In the genomic region with DNA sequence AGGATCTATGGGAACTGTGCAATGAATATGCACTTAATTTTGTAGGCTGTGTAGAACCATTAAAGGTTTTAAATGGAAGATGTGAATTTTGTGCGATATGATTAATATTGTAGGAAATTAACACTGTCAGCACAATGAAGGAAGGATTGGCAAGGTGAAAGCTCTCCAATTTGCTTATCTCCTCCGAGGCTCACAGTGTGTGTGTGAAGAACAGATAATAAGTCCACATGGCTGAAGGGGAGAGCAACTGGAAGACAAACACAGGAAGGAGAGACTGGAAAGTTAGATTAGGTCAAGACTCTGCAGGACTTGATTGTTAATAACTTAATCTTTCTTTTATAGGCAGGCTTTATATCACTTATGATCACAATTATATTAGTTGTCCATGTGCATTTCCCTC, we compare ENCODE assay signal across 21 cellular contexts.
"Had no signal": no experiment of that assay in that cellular context is flagged by ENCODE, and none has a peak within 500 bp of the region (broad histone marks: within the 10 kb centered on the region; RNA-seq: fewer than 3 reads in every experiment).

No MANE protein-coding gene starts in this region.

- H3K27ac ChIP-seq: hepatocyte, lower lobe of right lung, thoracic aorta, upper lobe of left lung, WERI-Rb-1 had no signal

- DNase-seq: activated CD4-positive, alpha-beta T cell treated with anti-CD3 and anti-CD28 coated beads, Interleukin-2, amount 50 U/mL, for 1 hour; activated CD4-positive, CD25-positive, alpha-beta regulatory T cell treated with anti-CD3 and anti-CD28 coated beads, Interleukin-2, amount 50 U/mL, for 72 hours; activated CD8-positive, alpha-beta T cell treated with anti-CD3 and anti-CD28 coated beads, Interleukin-2, amount 10 ng/mL, durations not matched to agents 7 days and 5 days; activated gamma-delta T cell; aorta; dermis blood vessel endothelial cell; effector CD8-positive, alpha-beta T cell; foreskin melanocyte; immature natural killer cell; lower lobe of right lung; naive B cell; retina; stimulated activated CD4-positive, alpha-beta T cell treated with anti-CD3 and anti-CD28 coated beads, Interleukin-2, amount 100 ng/mL, for 48 hours; stimulated activated naive CD4-positive, alpha-beta T cell treated with Interleukin-2 at 50 U/mL for 16 hours; T-helper 17 cell; upper lobe of left lung; WERI-Rb-1 had no signal

- H3K36me3 ChIP-seq: lower lobe of right lung, thoracic aorta, upper lobe of left lung, WERI-Rb-1 had no signal

- H3K9me3 ChIP-seq: lower lobe of right lung, thoracic aorta, upper lobe of left lung had no signal

- H3K4me3 ChIP-seq: hepatocyte, lower lobe of right lung, thoracic aorta, upper lobe of left lung had no signal

- ATAC-seq: activated CD8-positive, alpha-beta T cell treated with anti-CD3 and anti-CD28 coated beads, Interleukin-2, amount 10 ng/mL, durations not matched to agents 7 days and 5 days; esophagus mucosa; left lobe of liver; lower lobe of right lung; T-helper 17 cell had no signal

- H3K79me2 ChIP-seq: hepatocyte had no signal

- H3K4me1 ChIP-seq: lower lobe of right lung, upper lobe of left lung had no signal

- H3K4me2 ChIP-seq: hepatocyte had no signal

- H3K27me3 ChIP-seq: hepatocyte, upper lobe of left lung had no signal
